ENCODE assay signal across 1 cellular context in genomic region chr2:170770304-170771048, GRCh38.
A peak's percentile ranks its signal among the peaks of the same experiment; 100 is the strongest.
TF ChIP-seq lines count a peak whose summit lies in the region.

A gene with protein sequence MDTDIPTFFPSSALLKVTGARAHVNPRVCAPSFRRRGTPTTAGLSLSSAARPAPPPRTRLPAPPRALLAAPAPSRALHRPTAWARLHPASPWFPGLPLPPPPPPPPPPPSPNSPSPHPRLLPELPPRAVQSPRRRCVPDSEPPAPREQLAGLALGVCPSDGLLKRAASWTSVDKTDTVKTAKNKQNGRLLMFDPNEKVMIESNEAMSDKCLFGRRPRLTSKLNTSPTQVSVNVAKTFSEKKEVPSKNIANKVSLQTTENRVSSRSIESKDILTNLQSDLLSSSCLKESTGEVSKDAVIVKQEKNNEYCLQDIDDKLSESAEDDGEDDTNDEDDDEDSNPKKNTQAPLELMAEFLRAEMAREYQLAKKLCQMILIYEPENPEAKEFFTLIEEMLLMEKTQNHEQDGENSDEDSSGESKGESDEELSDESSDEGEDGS (plus strand): TSS chr2:170770378. CDS start chr2:170770682, 304 bp downstream.

TF ChIP-seq in K562, 482 proteins besides CTCF, POLR2A, EP300 and RAD21 (continued from another document and continues in another):
- TF ChIP-seq, protein P1, sequence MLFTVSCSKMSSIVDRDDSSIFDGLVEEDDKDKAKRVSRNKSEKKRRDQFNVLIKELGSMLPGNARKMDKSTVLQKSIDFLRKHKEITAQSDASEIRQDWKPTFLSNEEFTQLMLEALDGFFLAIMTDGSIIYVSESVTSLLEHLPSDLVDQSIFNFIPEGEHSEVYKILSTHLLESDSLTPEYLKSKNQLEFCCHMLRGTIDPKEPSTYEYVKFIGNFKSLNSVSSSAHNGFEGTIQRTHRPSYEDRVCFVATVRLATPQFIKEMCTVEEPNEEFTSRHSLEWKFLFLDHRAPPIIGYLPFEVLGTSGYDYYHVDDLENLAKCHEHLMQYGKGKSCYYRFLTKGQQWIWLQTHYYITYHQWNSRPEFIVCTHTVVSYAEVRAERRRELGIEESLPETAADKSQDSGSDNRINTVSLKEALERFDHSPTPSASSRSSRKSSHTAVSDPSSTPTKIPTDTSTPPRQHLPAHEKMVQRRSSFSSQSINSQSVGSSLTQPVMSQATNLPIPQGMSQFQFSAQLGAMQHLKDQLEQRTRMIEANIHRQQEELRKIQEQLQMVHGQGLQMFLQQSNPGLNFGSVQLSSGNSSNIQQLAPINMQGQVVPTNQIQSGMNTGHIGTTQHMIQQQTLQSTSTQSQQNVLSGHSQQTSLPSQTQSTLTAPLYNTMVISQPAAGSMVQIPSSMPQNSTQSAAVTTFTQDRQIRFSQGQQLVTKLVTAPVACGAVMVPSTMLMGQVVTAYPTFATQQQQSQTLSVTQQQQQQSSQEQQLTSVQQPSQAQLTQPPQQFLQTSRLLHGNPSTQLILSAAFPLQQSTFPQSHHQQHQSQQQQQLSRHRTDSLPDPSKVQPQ (CRISPR knock-in tag; IDR thresholded peaks at IDR 0.05; ENCODE audit: borderline replicate concordance) = no peak
- TF ChIP-seq CTCFL (IDR thresholded peaks at IDR 0.05; ENCODE audit: borderline replicate concordance, insufficient read depth, low read depth, low read length, poor library complexity, severe bottlenecking) (peak; percentile 62), ZNF644 (tag; IDR thresholded peaks at IDR 0.05; ENCODE audit: low read depth) (0 out of 2 replicates have a peak, but pooled peaks have one; percentile 27), TEAD1 (CRISPR knock-in tag; IDR thresholded peaks at IDR 0.05) (peak in 1 of 2 experiments; percentile 62; a peak in 1 of 4 replicates), SPI1 (IDR thresholded peaks at IDR 0.05; ENCODE audit: borderline replicate concordance, low read depth, low read length) (no peak), ZNF175 (CRISPR knock-in tag; IDR thresholded peaks at IDR 0.05; ENCODE audit: low read depth) (no peak), STAG1 (CRISPR knock-in tag; IDR thresholded peaks at IDR 0.05; ENCODE audit: borderline replicate concordance) (no peak), ARID4B (CRISPR knock-in tag; IDR thresholded peaks at IDR 0.05) (peak; percentile 79), DDX20 (tag; IDR thresholded peaks at IDR 0.05; ENCODE audit: low read depth) (no peak), BCOR (IDR thresholded peaks at IDR 0.05) (no peak), ZNF174 (CRISPR knock-in tag; IDR thresholded peaks at IDR 0.05) (no peak), JUND (IDR thresholded peaks at IDR 0.05; ENCODE audit: borderline replicate concordance, low read depth, low read length) (peak; percentile 29; the same call in 1 of the 2 replicates), JUND (tag; IDR thresholded peaks at IDR 0.05; ENCODE audit: borderline replicate concordance, low read depth, low read length) (0 out of 3 replicates have a peak, but pooled peaks have one; percentile 32), ZNF395 (CRISPR knock-in tag; IDR thresholded peaks at IDR 0.05) (peak; percentile 3; the same call in 1 of the 2 replicates), BCL6 (CRISPR knock-in tag; IDR thresholded peaks at IDR 0.05) (no peak), NFYB (IDR thresholded peaks at IDR 0.05; ENCODE audit: extremely low read depth, insufficient read length) (peak; percentile 30), GTF2F1 (IDR thresholded peaks at IDR 0.05; ENCODE audit: low read depth, low read length) (no peak), ELF4 (CRISPR knock-in tag; IDR thresholded peaks at IDR 0.05) (no peak), CEBPZ (IDR thresholded peaks at IDR 0.05; ENCODE audit: borderline replicate concordance, low read depth, low read length) (no peak), ZNF316 (IDR thresholded peaks at IDR 0.05) (peak; percentile 3; the same call in 1 of the 2 replicates), SNIP1 (IDR thresholded peaks at IDR 0.05; ENCODE audit: low read depth) (no peak), HSF4 (CRISPR knock-in tag; IDR thresholded peaks at IDR 0.05; ENCODE audit: borderline replicate concordance) (no peak), HOXB6 (CRISPR knock-in tag; IDR thresholded peaks at IDR 0.05; ENCODE audit: borderline replicate concordance) (no peak), MAFF (IDR thresholded peaks at IDR 0.05; ENCODE audit: low read length) (0 out of 2 replicates have a peak, but pooled peaks have one; percentile 13), MXI1 (IDR thresholded peaks at IDR 0.05; ENCODE audit: low read depth, low read length) (no peak), DPF2 (IDR thresholded peaks at IDR 0.05) (peak; percentile 72), ZNF561 (CRISPR knock-in tag; conservative IDR thresholded peaks at IDR 0.05) (no peak), NCOA4 (IDR thresholded peaks at IDR 0.05; ENCODE audit: partially characterized antibody) (no peak), KDM5B (IDR thresholded peaks at IDR 0.05; ENCODE audit: insufficient replicate concordance, low read depth, low read length) (peak; percentile 67), FOXM1 (IDR thresholded peaks at IDR 0.05; ENCODE audit: low read depth) (peak; percentile 42; the same call in 1 of the 2 replicates), FOXM1 (CRISPR knock-in tag; IDR thresholded peaks at IDR 0.05; ENCODE audit: low read depth) (no peak), GATAD2B (IDR thresholded peaks at IDR 0.05; ENCODE audit: borderline replicate concordance) (peak; percentile 75; the same call in 1 of the 2 replicates), TBL1XR1 (IDR thresholded peaks at IDR 0.05; ENCODE audit: low read length in 2 of 2) (no peak), NR2C1 (IDR thresholded peaks at IDR 0.05) (no peak), NR2C1 (tag; IDR thresholded peaks at IDR 0.05) (no peak), CBX8 (IDR thresholded peaks at IDR 0.05; ENCODE audit: borderline replicate concordance, extremely low read depth, low read depth, low read length, poor library complexity, severe bottlenecking) (no peak), ZBTB7A (IDR thresholded peaks at IDR 0.05; ENCODE audit: borderline replicate concordance, control insufficient read depth, low read depth, low read length) (peak; percentile 72; the same call in 1 of the 2 replicates), ETV5 (CRISPR knock-in tag; IDR thresholded peaks at IDR 0.05; ENCODE audit: low read depth) (peak; percentile 71)
- TF ChIP-seq, protein P2, sequence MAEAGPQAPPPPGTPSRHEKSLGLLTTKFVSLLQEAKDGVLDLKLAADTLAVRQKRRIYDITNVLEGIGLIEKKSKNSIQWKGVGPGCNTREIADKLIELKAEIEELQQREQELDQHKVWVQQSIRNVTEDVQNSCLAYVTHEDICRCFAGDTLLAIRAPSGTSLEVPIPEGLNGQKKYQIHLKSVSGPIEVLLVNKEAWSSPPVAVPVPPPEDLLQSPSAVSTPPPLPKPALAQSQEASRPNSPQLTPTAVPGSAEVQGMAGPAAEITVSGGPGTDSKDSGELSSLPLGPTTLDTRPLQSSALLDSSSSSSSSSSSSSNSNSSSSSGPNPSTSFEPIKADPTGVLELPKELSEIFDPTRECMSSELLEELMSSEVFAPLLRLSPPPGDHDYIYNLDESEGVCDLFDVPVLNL (CRISPR knock-in tag; IDR thresholded peaks at IDR 0.05; ENCODE audit: low read depth) = no peak
- TF ChIP-seq, protein P3, sequence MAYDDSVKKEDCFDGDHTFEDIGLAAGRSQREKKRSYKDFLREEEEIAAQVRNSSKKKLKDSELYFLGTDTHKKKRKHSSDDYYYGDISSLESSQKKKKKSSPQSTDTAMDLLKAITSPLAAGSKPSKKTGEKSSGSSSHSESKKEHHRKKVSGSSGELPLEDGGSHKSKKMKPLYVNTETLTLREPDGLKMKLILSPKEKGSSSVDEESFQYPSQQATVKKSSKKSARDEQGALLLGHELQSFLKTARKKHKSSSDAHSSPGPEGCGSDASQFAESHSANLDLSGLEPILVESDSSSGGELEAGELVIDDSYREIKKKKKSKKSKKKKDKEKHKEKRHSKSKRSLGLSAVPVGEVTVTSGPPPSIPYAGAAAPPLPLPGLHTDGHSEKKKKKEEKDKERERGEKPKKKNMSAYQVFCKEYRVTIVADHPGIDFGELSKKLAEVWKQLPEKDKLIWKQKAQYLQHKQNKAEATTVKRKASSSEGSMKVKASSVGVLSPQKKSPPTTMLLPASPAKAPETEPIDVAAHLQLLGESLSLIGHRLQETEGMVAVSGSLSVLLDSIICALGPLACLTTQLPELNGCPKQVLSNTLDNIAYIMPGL (CRISPR knock-in tag; IDR thresholded peaks at IDR 0.05) = 0 out of 2 replicates have a peak, but pooled peaks have one; percentile 33
- TF ChIP-seq, protein P4, sequence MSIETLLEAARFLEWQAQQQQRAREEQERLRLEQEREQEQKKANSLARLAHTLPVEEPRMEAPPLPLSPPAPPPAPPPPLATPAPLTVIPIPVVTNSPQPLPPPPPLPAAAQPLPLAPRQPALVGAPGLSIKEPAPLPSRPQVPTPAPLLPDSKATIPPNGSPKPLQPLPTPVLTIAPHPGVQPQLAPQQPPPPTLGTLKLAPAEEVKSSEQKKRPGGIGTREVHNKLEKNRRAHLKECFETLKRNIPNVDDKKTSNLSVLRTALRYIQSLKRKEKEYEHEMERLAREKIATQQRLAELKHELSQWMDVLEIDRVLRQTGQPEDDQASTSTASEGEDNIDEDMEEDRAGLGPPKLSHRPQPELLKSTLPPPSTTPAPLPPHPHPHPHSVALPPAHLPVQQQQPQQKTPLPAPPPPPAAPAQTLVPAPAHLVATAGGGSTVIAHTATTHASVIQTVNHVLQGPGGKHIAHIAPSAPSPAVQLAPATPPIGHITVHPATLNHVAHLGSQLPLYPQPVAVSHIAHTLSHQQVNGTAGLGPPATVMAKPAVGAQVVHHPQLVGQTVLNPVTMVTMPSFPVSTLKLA (conservative IDR thresholded peaks at IDR 0.05) = peak; percentile 40 to 50; a peak in 2 of 4 replicates
